1 cellular context compared by ENCODE assay signal in the genomic region with DNA sequence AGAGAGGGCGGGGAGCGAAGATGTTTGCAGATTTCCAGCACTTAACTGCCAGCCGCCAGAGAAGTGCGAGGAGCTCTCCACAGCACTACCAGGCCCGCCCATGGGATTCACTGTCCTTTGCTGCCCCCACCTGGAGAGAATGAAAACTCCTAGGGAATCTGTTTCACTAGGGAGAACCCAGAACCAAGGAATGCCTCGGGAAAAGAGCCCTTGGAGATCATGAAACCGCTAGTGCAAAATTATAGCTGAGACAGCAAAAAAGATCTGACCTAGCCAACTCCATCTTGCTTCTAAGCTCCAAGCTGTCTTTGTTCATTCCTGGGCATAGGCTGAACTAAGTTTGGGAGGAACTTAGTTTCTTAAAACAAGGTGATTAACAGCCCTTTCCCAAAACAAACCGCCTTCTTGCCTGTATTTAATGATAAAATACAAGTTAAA.
A peak's percentile ranks its signal among the peaks of the same experiment; 100 is the strongest.
TF ChIP-seq lines count a peak whose summit lies in the region.

No MANE protein-coding gene starts in this region.

TF ChIP-seq in K562, 482 proteins besides CTCF, POLR2A, EP300 and RAD21 (continued from another document and continues in another):
- TF ChIP-seq, protein P1, sequence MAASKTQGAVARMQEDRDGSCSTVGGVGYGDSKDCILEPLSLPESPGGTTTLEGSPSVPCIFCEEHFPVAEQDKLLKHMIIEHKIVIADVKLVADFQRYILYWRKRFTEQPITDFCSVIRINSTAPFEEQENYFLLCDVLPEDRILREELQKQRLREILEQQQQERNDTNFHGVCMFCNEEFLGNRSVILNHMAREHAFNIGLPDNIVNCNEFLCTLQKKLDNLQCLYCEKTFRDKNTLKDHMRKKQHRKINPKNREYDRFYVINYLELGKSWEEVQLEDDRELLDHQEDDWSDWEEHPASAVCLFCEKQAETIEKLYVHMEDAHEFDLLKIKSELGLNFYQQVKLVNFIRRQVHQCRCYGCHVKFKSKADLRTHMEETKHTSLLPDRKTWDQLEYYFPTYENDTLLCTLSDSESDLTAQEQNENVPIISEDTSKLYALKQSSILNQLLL (CRISPR knock-in tag; IDR thresholded peaks at IDR 0.05; ENCODE audit: borderline replicate concordance): no peak
- TF ChIP-seq CBX1 (IDR thresholded peaks at IDR 0.05; ENCODE audit: low read depth) (no peak), C11orf30 (IDR thresholded peaks at IDR 0.05; ENCODE audit: low read depth) (peak; percentile 94), RFX1 (IDR thresholded peaks at IDR 0.05) (no peak), SMC3 (conservative IDR thresholded peaks at IDR 0.05; ENCODE audit: insufficient read depth, low read depth, low read length) (peak; percentile 72), GATAD2B (IDR thresholded peaks at IDR 0.05; ENCODE audit: borderline replicate concordance) (no peak), L3MBTL2 (IDR thresholded peaks at IDR 0.05) (peak; percentile 48; the same call in 1 of the 2 replicates), ZNF75A (CRISPR knock-in tag; IDR thresholded peaks at IDR 0.05) (no peak), THRA (IDR thresholded peaks at IDR 0.05) (no peak), HDGF (IDR thresholded peaks at IDR 0.05) (no peak), KLF6 (CRISPR knock-in tag; IDR thresholded peaks at IDR 0.05; ENCODE audit: borderline replicate concordance) (no peak), HNRNPUL1 (IDR thresholded peaks at IDR 0.05; ENCODE audit: low read length) (no peak), HOXB6 (CRISPR knock-in tag; IDR thresholded peaks at IDR 0.05; ENCODE audit: borderline replicate concordance) (no peak), NONO (IDR thresholded peaks at IDR 0.05; ENCODE audit: low read depth in 2 of 2, low read length in 1 of 2) (no peak), YBX1 (IDR thresholded peaks at IDR 0.05) (no peak), MAFK (IDR thresholded peaks at IDR 0.05; ENCODE audit: low read length) (peak; percentile 96), ZNF551 (CRISPR knock-in tag; IDR thresholded peaks at IDR 0.05) (no peak), NFIX (CRISPR knock-in tag; IDR thresholded peaks at IDR 0.05; ENCODE audit: low read depth) (no peak), HNRNPH1 (optimal IDR thresholded peaks at IDR 0.05; ENCODE audit: low read depth, low read length) (no peak), POLR2B (IDR thresholded peaks at IDR 0.05; ENCODE audit: low read depth, partially characterized antibody) (no peak), THRAP3 (IDR thresholded peaks at IDR 0.05; ENCODE audit: borderline replicate concordance) (no peak), TRIM28 (IDR thresholded peaks at IDR 0.05) (no peak), GTF2E2 (tag; IDR thresholded peaks at IDR 0.05) (no peak), MAFG (tag; conservative IDR thresholded peaks at IDR 0.05) (peak; percentile 95), ZNF830 (CRISPR knock-in tag; IDR thresholded peaks at IDR 0.05) (no peak), MAFF (IDR thresholded peaks at IDR 0.05; ENCODE audit: low read length) (peak; percentile 96), PTTG1 (tag; IDR thresholded peaks at IDR 0.05; ENCODE audit: low read depth) (no peak), ARHGAP35 (IDR thresholded peaks at IDR 0.05; ENCODE audit: partially characterized antibody) (no peak), RB1 (IDR thresholded peaks at IDR 0.05; ENCODE audit: low read depth) (peak; percentile 59; the same call in 1 of the 2 replicates), BRF1 (IDR thresholded peaks at IDR 0.05; ENCODE audit: borderline replicate concordance, extremely low read depth, insufficient read length) (no peak), PATZ1 (CRISPR knock-in tag; IDR thresholded peaks at IDR 0.05; ENCODE audit: borderline replicate concordance) (no peak), ZBED1 (IDR thresholded peaks at IDR 0.05) (no peak), ZNF384 (IDR thresholded peaks at IDR 0.05; ENCODE audit: low read depth, low read length) (no peak)
- TF ChIP-seq, protein P2, sequence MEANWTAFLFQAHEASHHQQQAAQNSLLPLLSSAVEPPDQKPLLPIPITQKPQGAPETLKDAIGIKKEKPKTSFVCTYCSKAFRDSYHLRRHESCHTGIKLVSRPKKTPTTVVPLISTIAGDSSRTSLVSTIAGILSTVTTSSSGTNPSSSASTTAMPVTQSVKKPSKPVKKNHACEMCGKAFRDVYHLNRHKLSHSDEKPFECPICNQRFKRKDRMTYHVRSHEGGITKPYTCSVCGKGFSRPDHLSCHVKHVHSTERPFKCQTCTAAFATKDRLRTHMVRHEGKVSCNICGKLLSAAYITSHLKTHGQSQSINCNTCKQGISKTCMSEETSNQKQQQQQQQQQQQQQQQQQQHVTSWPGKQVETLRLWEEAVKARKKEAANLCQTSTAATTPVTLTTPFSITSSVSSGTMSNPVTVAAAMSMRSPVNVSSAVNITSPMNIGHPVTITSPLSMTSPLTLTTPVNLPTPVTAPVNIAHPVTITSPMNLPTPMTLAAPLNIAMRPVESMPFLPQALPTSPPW (CRISPR knock-in tag; IDR thresholded peaks at IDR 0.05): no peak
- TF ChIP-seq, protein P3, sequence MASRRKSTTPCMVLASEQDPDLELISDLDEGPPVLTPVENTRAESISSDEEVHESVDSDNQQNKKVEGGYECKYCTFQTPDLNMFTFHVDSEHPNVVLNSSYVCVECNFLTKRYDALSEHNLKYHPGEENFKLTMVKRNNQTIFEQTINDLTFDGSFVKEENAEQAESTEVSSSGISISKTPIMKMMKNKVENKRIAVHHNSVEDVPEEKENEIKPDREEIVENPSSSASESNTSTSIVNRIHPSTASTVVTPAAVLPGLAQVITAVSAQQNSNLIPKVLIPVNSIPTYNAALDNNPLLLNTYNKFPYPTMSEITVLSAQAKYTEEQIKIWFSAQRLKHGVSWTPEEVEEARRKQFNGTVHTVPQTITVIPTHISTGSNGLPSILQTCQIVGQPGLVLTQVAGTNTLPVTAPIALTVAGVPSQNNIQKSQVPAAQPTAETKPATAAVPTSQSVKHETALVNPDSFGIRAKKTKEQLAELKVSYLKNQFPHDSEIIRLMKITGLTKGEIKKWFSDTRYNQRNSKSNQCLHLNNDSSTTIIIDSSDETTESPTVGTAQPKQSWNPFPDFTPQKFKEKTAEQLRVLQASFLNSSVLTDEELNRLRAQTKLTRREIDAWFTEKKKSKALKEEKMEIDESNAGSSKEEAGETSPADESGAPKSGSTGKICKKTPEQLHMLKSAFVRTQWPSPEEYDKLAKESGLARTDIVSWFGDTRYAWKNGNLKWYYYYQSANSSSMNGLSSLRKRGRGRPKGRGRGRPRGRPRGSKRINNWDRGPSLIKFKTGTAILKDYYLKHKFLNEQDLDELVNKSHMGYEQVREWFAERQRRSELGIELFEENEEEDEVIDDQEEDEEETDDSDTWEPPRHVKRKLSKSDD (conservative IDR thresholded peaks at IDR 0.05; ENCODE audit: low read length): no peak
- TF ChIP-seq, protein P4, sequence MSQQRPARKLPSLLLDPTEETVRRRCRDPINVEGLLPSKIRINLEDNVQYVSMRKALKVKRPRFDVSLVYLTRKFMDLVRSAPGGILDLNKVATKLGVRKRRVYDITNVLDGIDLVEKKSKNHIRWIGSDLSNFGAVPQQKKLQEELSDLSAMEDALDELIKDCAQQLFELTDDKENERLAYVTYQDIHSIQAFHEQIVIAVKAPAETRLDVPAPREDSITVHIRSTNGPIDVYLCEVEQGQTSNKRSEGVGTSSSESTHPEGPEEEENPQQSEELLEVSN (IDR thresholded peaks at IDR 0.05; ENCODE audit: borderline replicate concordance in 1 of 2, extremely low read depth in 1 of 2, insufficient read depth in 1 of 2, insufficient read length in 1 of 2, low read depth in 1 of 2, low read length in 1 of 2, poor library complexity in 1 of 2, severe bottlenecking in 1 of 2): peak in 1 of 2 experiments; percentile 39
- TF ChIP-seq, protein P5, sequence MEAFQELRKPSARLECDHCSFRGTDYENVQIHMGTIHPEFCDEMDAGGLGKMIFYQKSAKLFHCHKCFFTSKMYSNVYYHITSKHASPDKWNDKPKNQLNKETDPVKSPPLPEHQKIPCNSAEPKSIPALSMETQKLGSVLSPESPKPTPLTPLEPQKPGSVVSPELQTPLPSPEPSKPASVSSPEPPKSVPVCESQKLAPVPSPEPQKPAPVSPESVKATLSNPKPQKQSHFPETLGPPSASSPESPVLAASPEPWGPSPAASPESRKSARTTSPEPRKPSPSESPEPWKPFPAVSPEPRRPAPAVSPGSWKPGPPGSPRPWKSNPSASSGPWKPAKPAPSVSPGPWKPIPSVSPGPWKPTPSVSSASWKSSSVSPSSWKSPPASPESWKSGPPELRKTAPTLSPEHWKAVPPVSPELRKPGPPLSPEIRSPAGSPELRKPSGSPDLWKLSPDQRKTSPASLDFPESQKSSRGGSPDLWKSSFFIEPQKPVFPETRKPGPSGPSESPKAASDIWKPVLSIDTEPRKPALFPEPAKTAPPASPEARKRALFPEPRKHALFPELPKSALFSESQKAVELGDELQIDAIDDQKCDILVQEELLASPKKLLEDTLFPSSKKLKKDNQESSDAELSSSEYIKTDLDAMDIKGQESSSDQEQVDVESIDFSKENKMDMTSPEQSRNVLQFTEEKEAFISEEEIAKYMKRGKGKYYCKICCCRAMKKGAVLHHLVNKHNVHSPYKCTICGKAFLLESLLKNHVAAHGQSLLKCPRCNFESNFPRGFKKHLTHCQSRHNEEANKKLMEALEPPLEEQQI (IDR thresholded peaks at IDR 0.05): no peak
- TF ChIP-seq, protein P6, sequence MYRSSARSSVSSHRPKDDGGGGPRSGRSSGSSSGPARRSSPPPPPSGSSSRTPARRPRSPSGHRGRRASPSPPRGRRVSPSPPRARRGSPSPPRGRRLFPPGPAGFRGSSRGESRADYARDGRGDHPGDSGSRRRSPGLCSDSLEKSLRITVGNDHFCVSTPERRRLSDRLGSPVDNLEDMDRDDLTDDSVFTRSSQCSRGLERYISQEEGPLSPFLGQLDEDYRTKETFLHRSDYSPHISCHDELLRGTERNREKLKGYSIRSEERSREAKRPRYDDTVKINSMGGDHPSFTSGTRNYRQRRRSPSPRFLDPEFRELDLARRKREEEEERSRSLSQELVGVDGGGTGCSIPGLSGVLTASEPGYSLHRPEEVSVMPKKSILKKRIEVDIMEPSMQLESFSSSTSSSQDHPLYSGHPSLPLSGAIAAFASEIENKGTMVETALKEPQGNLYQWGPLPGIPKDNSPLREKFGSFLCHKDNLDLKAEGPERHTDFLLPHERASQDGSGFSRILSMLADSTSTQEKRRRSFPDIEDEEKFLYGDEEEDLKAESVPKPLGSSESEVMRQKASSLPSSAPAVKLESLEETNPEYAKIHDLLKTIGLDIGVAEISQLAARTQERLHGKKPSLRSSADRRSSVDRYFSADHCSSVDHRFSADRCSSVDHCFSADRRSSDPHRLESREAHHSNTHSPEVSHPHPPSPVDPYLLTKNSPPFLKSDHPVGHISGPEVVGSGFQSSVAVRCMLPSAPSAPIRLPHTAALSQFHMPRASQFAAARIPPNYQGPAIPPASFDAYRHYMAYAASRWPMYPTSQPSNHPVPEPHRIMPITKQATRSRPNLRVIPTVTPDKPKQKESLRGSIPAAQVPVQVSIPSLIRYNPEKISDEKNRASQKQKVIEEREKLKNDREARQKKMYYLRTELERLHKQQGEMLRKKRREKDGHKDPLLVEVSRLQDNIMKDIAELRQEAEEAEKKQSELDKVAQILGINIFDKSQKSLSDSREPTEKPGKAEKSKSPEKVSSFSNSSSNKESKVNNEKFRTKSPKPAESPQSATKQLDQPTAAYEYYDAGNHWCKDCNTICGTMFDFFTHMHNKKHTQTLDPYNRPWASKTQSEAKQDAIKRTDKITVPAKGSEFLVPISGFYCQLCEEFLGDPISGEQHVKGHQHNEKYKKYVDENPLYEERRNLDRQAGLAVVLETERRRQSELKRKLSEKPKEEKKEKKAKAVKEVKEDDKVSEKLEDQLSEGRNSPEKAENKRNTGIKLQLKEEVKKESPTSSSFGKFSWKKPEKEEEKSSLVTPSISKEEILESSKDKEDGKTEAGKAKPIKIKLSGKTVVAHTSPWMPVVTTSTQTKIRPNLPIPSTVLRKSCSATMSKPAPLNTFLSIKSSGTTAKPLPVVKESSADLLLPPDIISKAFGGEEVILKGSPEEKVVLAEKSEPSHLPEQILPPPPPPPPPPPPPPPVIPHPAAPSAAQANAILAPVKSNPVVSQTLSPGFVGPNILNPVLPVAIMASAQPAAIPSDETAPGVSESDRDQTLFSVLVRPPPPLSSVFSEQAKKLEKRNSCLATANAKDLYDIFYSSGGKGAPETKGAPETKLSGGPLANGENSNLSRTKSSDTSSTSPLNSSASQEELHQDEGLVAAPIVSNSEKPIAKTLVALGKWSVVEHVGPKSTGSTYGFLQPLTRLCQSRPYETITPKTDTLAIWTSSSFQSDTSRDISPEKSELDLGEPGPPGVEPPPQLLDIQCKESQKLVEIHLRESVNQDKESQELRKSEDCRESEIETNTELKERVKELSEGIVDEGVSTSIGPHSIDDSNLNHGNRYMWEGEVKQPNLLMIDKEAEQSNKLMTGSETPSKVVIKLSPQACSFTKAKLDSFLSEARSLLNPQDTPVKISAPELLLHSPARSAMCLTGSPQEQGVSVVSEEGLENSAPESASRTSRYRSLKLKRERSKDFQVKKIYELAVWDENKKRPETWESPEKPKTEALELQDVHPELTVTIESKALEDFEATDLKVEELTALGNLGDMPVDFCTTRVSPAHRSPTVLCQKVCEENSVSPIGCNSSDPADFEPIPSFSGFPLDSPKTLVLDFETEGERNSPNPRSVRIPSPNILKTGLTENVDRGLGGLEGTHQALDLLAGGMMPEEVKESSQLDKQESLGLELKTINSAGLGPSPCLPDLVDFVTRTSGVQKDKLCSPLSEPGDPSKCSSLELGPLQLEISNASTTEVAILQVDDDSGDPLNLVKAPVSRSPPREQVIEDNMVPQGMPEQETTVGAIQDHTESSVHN (IDR thresholded peaks at IDR 0.05; ENCODE audit: borderline replicate concordance in 1 of 2, low read depth in 1 of 2): no peak
